20 cellular contexts compared by ENCODE assay signal in the genomic region with DNA sequence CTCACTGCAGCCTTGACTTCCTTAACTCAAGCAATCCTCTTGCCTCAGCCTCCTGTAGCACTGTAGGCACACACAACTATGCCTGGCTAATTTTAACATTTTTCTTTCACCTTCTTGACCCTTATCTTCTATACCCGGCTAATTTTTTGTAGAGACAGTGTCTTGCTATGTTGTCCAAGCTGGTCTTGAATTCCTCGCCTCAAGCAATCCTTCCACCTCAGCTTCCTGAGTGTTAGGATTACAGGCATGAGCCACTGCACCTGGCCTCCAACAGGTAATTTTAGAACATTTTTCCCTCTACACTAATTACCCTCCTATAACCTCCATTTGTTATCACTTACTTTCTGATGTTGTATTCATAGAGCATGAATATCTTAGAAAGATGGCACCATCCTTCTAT.
"Had no signal": no experiment of that assay in that cellular context is flagged by ENCODE, and none has a peak within 500 bp of the region (broad histone marks: within the 10 kb centered on the region; RNA-seq: fewer than 3 reads in every experiment).

No MANE protein-coding gene starts in this region.

- H3K9me3 ChIP-seq: SK-N-SH, thoracic aorta, upper lobe of right lung had no signal

- ATAC-seq: activated CD8-positive, alpha-beta memory T cell treated with anti-CD3 and anti-CD28 coated beads, Interleukin-2, amount 10 ng/mL, durations not matched to agents 7 days and 5 days; left colon; sciatic nerve; stimulated activated naive B cell treated with anti-CD40 and anti-IgM and Interleukin-4, amounts not matched to agents 10 μg/mL and 1 μg/mL and 100 μg/mL, for 72 hours; upper lobe of right lung had no signal

- H2AFZ ChIP-seq: neural progenitor cell had no signal

- H3K4me3 Mint-ChIP-seq: activated CD4-positive, alpha-beta memory T cell treated with anti-CD3 and anti-CD28 coated beads for 36 hours; activated CD8-positive, alpha-beta memory T cell treated with anti-CD3 and anti-CD28 coated beads, Interleukin-2, amount 10 ng/mL, durations not matched to agents 7 days and 5 days; activated naive CD8-positive, alpha-beta T cell treated with anti-CD3 and anti-CD28 coated beads for 36 hours; naive B cell; neural progenitor cell; stimulated activated naive B cell treated with anti-CD40 and anti-IgM and Interleukin-4, amounts not matched to agents 10 μg/mL and 1 μg/mL and 100 μg/mL, for 72 hours; T-helper 2 cell treated with Interferon-gamma antibody and Interleukin-4, amounts not matched to agents 5 μg/mL and 100 μg/mL, for 36 hours had no signal

- H3K9ac ChIP-seq: neural progenitor cell, SK-N-SH had no signal

- H3K9me3 Mint-ChIP-seq: activated CD4-positive, alpha-beta memory T cell treated with anti-CD3 and anti-CD28 coated beads for 36 hours; activated naive CD8-positive, alpha-beta T cell treated with anti-CD3 and anti-CD28 coated beads for 36 hours; naive B cell; neural progenitor cell; stimulated activated naive B cell treated with anti-CD40 and anti-IgM and Interleukin-4, amounts not matched to agents 10 μg/mL and 1 μg/mL and 100 μg/mL, for 72 hours; T-helper 2 cell treated with Interferon-gamma antibody and Interleukin-4, amounts not matched to agents 5 μg/mL and 100 μg/mL, for 36 hours had no signal

- H3K4me1 Mint-ChIP-seq: naive B cell; neural progenitor cell; stimulated activated naive B cell treated with anti-CD40 and anti-IgM and Interleukin-4, amounts not matched to agents 10 μg/mL and 1 μg/mL and 100 μg/mL, for 72 hours had no signal

- H3K4me3 ChIP-seq: neural progenitor cell, thoracic aorta, upper lobe of right lung had no signal

- H3K27me3 Mint-ChIP-seq: activated CD4-positive, alpha-beta memory T cell treated with anti-CD3 and anti-CD28 coated beads for 36 hours; activated CD8-positive, alpha-beta memory T cell treated with anti-CD3 and anti-CD28 coated beads, Interleukin-2, amount 10 ng/mL, durations not matched to agents 7 days and 5 days; activated naive CD8-positive, alpha-beta T cell treated with anti-CD3 and anti-CD28 coated beads for 36 hours; naive B cell; stimulated activated naive B cell treated with anti-CD40 and anti-IgM and Interleukin-4, amounts not matched to agents 10 μg/mL and 1 μg/mL and 100 μg/mL, for 72 hours had no signal

- H3K27ac ChIP-seq: neural progenitor cell, thoracic aorta, upper lobe of right lung, WERI-Rb-1 had no signal

- H3K4me2 ChIP-seq: neural progenitor cell, SK-N-SH had no signal

- H3K27me3 ChIP-seq: neural progenitor cell, upper lobe of right lung had no signal

- H3K27ac Mint-ChIP-seq: activated CD4-positive, alpha-beta memory T cell treated with anti-CD3 and anti-CD28 coated beads for 36 hours; activated CD8-positive, alpha-beta memory T cell treated with anti-CD3 and anti-CD28 coated beads, Interleukin-2, amount 10 ng/mL, durations not matched to agents 7 days and 5 days; activated naive CD8-positive, alpha-beta T cell treated with anti-CD3 and anti-CD28 coated beads for 36 hours; neural progenitor cell; stimulated activated naive B cell treated with anti-CD40 and anti-IgM and Interleukin-4, amounts not matched to agents 10 μg/mL and 1 μg/mL and 100 μg/mL, for 72 hours; T-helper 2 cell treated with Interferon-gamma antibody and Interleukin-4, amounts not matched to agents 5 μg/mL and 100 μg/mL, for 36 hours had no signal

- H3K4me1 ChIP-seq: neural progenitor cell, upper lobe of right lung had no signal

- DNase-seq: activated CD4-positive, alpha-beta memory T cell treated with anti-CD3 and anti-CD28 coated beads for 36 hours; activated CD8-positive, alpha-beta memory T cell treated with anti-CD3 and anti-CD28 coated beads, Interleukin-2, amount 10 ng/mL, durations not matched to agents 7 days and 5 days; activated effector memory CD4-positive, alpha-beta T cell treated with anti-CD3 and anti-CD28 coated beads, Interleukin-2, amount 50 U/mL, for 16 hours; activated naive CD8-positive, alpha-beta T cell treated with anti-CD3 and anti-CD28 coated beads for 36 hours; amniotic stem cell; left colon; mesendoderm; naive B cell; posterior cingulate gyrus; SIG-M5; SK-N-SH; small intestine; stimulated activated CD4-positive, alpha-beta T cell treated with anti-CD3 and anti-CD28 coated beads, Interleukin-2, amount 100 ng/mL, for 24 hours; stimulated activated naive B cell treated with anti-CD40 and anti-IgM and Interleukin-4, amounts not matched to agents 10 μg/mL and 1 μg/mL and 100 μg/mL, for 72 hours; upper lobe of right lung; WERI-Rb-1 had no signal
